ENCODE assay signal across 16 cellular contexts in genomic region chr4:150305995-150306394, GRCh38.
DNase-seq lines count a peak whose midpoint lies in the region.
"Had no signal": no experiment of that assay in that cellular context is flagged by ENCODE, and none has a peak within 500 bp of the region (broad histone marks: within the 10 kb centered on the region; RNA-seq: fewer than 3 reads in every experiment).

No MANE protein-coding gene starts in this region.

- H3K36me3 ChIP-seq in muscle layer of colon (ENCODE audit: insufficient read depth, low read length) = no peaks in the 10 kb centered on the region
- H3K36me3 ChIP-seq: BLaER1 had no signal

- no peaks in the 10 kb centered on the region for H3K27me3 ChIP-seq in muscle layer of colon (ENCODE audit: control insufficient read depth in 1 of 2, insufficient read depth in 2 of 2, low read length in 2 of 2)
- H3K27me3 ChIP-seq: BLaER1, hepatocyte had no signal

- peak overlapping the region; percentile 36 for H3K27ac ChIP-seq in muscle layer of colon (ENCODE audit: low read depth, low read length)
- H3K27ac ChIP-seq: BLaER1, hepatocyte had no signal

- no peak overlapping the region for H3K4me3 ChIP-seq in muscle layer of colon (ENCODE audit: low read depth in 1 of 2, low read length in 2 of 2)
- H3K4me3 ChIP-seq: BLaER1, hepatocyte had no signal

- DNase-seq in AG20443 (ENCODE audit: low spot score) (peak; percentile 49), RKO (ENCODE audit: low spot score) (peak; percentile 54), dermis blood vessel endothelial cell (peak; percentile 51), NCI-H2107 (lab: John Stamatoyannopoulos, UW) (no peak), NCI-H1694 (lab: John Stamatoyannopoulos, UW) (no peak), NCI-H510A (lab: John Stamatoyannopoulos, UW) (no peak)
- DNase-seq in activated naive CD4-positive, alpha-beta T cell treated with Interleukin-2 at 50 U/mL for 16 hours = no peak
- DNase-seq: amniotic stem cell; effector memory CD4-positive, alpha-beta T cell; NCI-H1436 treated with DMSO at 0.1 percent for 48 hours; NCI-H774; stimulated activated CD4-positive, alpha-beta T cell treated with anti-CD3 and anti-CD28 coated beads, Interleukin-4, amount 100 ng/mL, for 24 hours; stimulated activated naive CD4-positive, alpha-beta T cell had no signal

- no peaks in the 10 kb centered on the region for H3K9me3 ChIP-seq in muscle layer of colon (ENCODE audit: low read length)
- H3K9me3 ChIP-seq: BLaER1 had no signal

- H3K4me1 ChIP-seq in muscle layer of colon (ENCODE audit: insufficient read depth, low read length) = peaks cover 39% of the 10 kb centered on the region
- H3K4me1 ChIP-seq: BLaER1 had no signal

- H3K9ac ChIP-seq in muscle layer of colon (ENCODE audit: low read length) = no peak overlapping the region
- H3K9ac ChIP-seq: BLaER1 had no signal

Comparison
In these comparisons a context has a peak if more than half of its experiments do, and no peak if none do; other contexts are left out.
1. DNase-seq: peak in AG20443 (single experiment), RKO (single experiment) and dermis blood vessel endothelial cell (single experiment); none in NCI-H2107 (single experiment), activated naive CD4-positive, alpha-beta T cell treated with Interleukin-2 at 50 U/mL for 16 hours (single experiment), NCI-H1694 (single experiment) and NCI-H510A (single experiment).